Comparison of ENCODE assay signal across 18 cellular contexts in genomic region chr11:36239636-36240035, GRCh38. TPM values are rescaled to one million over a fixed set of nuclear protein-coding genes. Genes with fewer than 3 reads are reported as not detected.
DNase-seq lines count a peak whose midpoint lies in the region; ATAC-seq and TF ChIP-seq lines count a peak whose summit lies in the region.
"Had no signal": no experiment of that assay in that cellular context is flagged by ENCODE, and none has a peak within 500 bp of the region (broad histone marks: within the 10 kb centered on the region; RNA-seq: fewer than 3 reads in every experiment).

No MANE protein-coding gene starts in this region.

- peaks cover 44% of the 10 kb centered on the region for H3K4me1 Mint-ChIP-seq in brain
- H3K4me1 Mint-ChIP-seq: GM23338 had no signal

- H3K9me3 Mint-ChIP-seq in brain, result peaks cover 0 to 7% (median 0%) of the 10 kb centered on the region in 5 experiments
- H3K9me3 Mint-ChIP-seq: GM23338 had no signal

- peak overlapping the region in 4 of 5 experiments; percentile 48 to 90 (median 72) for H3K27ac Mint-ChIP-seq in brain
- H3K27ac Mint-ChIP-seq: GM23338 had no signal

- peaks cover 8% of the 10 kb centered on the region for H3K36me3 Mint-ChIP-seq in brain

- H3K27me3 Mint-ChIP-seq in brain, result no peaks in the 10 kb centered on the region

- intact Hi-C loops in Right ventricle myocardium superior (cut with DNase I), result no loop called here

- ATAC-seq in HG03159 (IDR thresholded peaks at IDR 0.05; ENCODE audit: unreplicated experiment) (no peak), Right ventricle myocardium superior (ENCODE audit: poor library complexity) (no peak), HG02759 (IDR thresholded peaks at IDR 0.05; ENCODE audit: unreplicated experiment) (no peak)
- ATAC-seq: GM23338, Right ventricle myocardium inferior had no signal

- TF ChIP-seq CTCF in brain (conservative IDR thresholded peaks at IDR 0.05), result no peak

- peak overlapping the region in 1 of 5 experiments; percentile 2 for H3K4me3 Mint-ChIP-seq in brain
- H3K4me3 Mint-ChIP-seq: GM23338 had no signal

- DNase-seq in NCI-H1694 treated with DMSO at 0.1 percent for 48 hours (lab: John Stamatoyannopoulos, UW) (peak; percentile 94), inferior parietal cortex (ENCODE audit: extremely low spot score) (peak; percentile 37), pons (ENCODE audit: low spot score) (peak; percentile 32), Right ventricle myocardium superior (no peak), NCI-H774 (lab: John Stamatoyannopoulos, UW) (no peak)
- DNase-seq: DMS79 treated with DMSO at 0.1 percent for 48 hours; HCEC 1CT; NCI-H1105; NCI-H187; NCI-H2107; NK-92 treated with Interleukin-12 subunit alpha and Interleukin-12 subunit beta, amount 100 ng/mL, for 24 hours; SW 1271 had no signal

RNA-seq across cellular contexts. Expression of gene COMMD9, which starts 49.6 kb away (rescaled TPM):
- 90.2 TPM for polyA plus RNA-seq in brain (ENCODE audit: insufficient read depth, low read depth, low replicate concordance)
- total RNA-seq in Right ventricle myocardium superior, result 56.2 TPM

RNA-seq across cellular contexts. Expression of gene PRR5L, which starts 56.5 kb away (rescaled TPM):
- 9.0 TPM for polyA plus RNA-seq in brain (ENCODE audit: insufficient read depth, low read depth, low replicate concordance)
- total RNA-seq in Right ventricle myocardium superior, result 1.5 TPM
- total RNA-seq: OCI-LY7 had no signal

Comparison
In these comparisons a context has a peak if more than half of its experiments do, and no peak if none do; other contexts are left out.
1. DNase-seq: peak in NCI-H1694 treated with DMSO at 0.1 percent for 48 hours (single experiment), inferior parietal cortex (single experiment) and pons (single experiment); none in Right ventricle myocardium superior (single experiment) and NCI-H774 (single experiment).